ENCODE assay signal across 16 cellular contexts in genomic region chr15:40249477-40250303, GRCh38. TPM values are rescaled to one million over a fixed set of nuclear protein-coding genes. Genes with fewer than 3 reads are reported as not detected.
DNase-seq lines count a peak whose midpoint lies in the region; ATAC-seq and TF ChIP-seq lines count a peak whose summit lies in the region.
"Had no signal": no experiment of that assay in that cellular context is flagged by ENCODE, and none has a peak within 500 bp of the region (broad histone marks: within the 10 kb centered on the region; RNA-seq: fewer than 3 reads in every experiment).

No MANE protein-coding gene starts in this region.

- DNase-seq in GM23248 = peak; percentile 40
- no peak for DNase-seq in RWPE1 (ENCODE audit: low spot score)
- DNase-seq in epithelial cell of esophagus (ENCODE audit: low read depth) = peak; percentile 71
- peak; percentile 35 for DNase-seq in myocyte (ENCODE audit: low read depth)
- DNase-seq in effector CD4-positive, alpha-beta T cell = no peak
- no peak for DNase-seq in stimulated activated naive CD8-positive, alpha-beta T cell treated with anti-CD3 and anti-CD28 coated beads, Interleukin-15, Interleukin-2, amounts not matched to agents 100 U/mL and 50 U/mL, for 24 hours
- DNase-seq: activated naive CD8-positive, alpha-beta T cell treated with anti-CD3 and anti-CD28 coated beads for 36 hours; gastrocnemius medialis; Karpas-422; NCI-H2107 had no signal

- H3K36me3 ChIP-seq in GM23248 (ENCODE audit: low read depth) = no peaks in the 10 kb centered on the region
- H3K36me3 ChIP-seq: BLaER1 treated with 17β-estradiol and CSF1 and Interleukin-3, amounts not matched to agents 10 nM and 100 nM; gastrocnemius medialis; sigmoid colon had no signal

- peaks cover 15% of the 10 kb centered on the region; the same call in 1 of the 2 replicates for H3F3A ChIP-seq in GM23248 (ENCODE audit: insufficient read depth)

- peaks cover 35% of the 10 kb centered on the region for H3K27me3 ChIP-seq in GM23248 (replicated peaks; ENCODE audit: insufficient read depth)
- H3K27me3 ChIP-seq: gastrocnemius medialis had no signal

- H3K4me2 ChIP-seq in GM23248 (ENCODE audit: unreplicated experiment) = no peak overlapping the region
- H3K4me2 ChIP-seq: BLaER1 treated with 17β-estradiol and CSF1 and Interleukin-3, amounts not matched to agents 10 nM and 100 nM had no signal

- no peak overlapping the region for H2AFZ ChIP-seq in GM23248

- POLR2A ChIA-PET in RWPE1 (lab: Yijun Ruan, JAX; ENCODE audit: low non-redundant PET) = no interaction called here

- no peak overlapping the region for H3K9ac ChIP-seq in GM23248
- H3K9ac ChIP-seq: BLaER1 treated with 17β-estradiol and CSF1 and Interleukin-3, amounts not matched to agents 10 nM and 100 nM had no signal

- no peak for TF ChIP-seq CTCF in RWPE1 (conservative IDR thresholded peaks at IDR 0.05; ENCODE audit: low read depth)
- no peak for TF ChIP-seq CTCF in epithelial cell of esophagus (IDR thresholded peaks at IDR 0.05; ENCODE audit: insufficient read depth, low read depth, low read length, missing control alignments)

- ATAC-seq in HG02840 (IDR thresholded peaks at IDR 0.05; ENCODE audit: low FRiP score, unreplicated experiment) = no peak
- no peak for ATAC-seq in activated CD4-positive, CD25-positive, alpha-beta regulatory T cell treated with anti-CD3 and anti-CD28 coated beads, Interleukin-2, amount 50 U/mL, for 24 hours
- ATAC-seq in stimulated activated naive CD8-positive, alpha-beta T cell treated with anti-CD3 and anti-CD28 coated beads, Interleukin-15, Interleukin-2, amounts not matched to agents 100 U/mL and 50 U/mL, for 24 hours = no peak
- ATAC-seq: gastrocnemius medialis; naive thymus-derived CD8-positive, alpha-beta T cell had no signal

- H3K9me3 ChIP-seq in GM23248 (ENCODE audit: low read depth) = no peaks in the 10 kb centered on the region
- H3K9me3 ChIP-seq: BLaER1 treated with 17β-estradiol and CSF1 and Interleukin-3, amounts not matched to agents 10 nM and 100 nM; gastrocnemius medialis; sigmoid colon had no signal

- H3K4me3 ChIP-seq in GM23248 (no peak overlapping the region), epithelial cell of esophagus (ENCODE audit: low read length) (no peak overlapping the region)
- H3K4me3 ChIP-seq: BLaER1 treated with 17β-estradiol and CSF1 and Interleukin-3, amounts not matched to agents 10 nM and 100 nM; gastrocnemius medialis; sigmoid colon had no signal

- in situ Hi-C loops in GM23248 (cut with MboI) = no loop called here

- no peaks in the 10 kb centered on the region for H3K4me1 ChIP-seq in GM23248 (ENCODE audit: insufficient read depth)

- H4K20me1 ChIP-seq in GM23248 (ENCODE audit: insufficient read depth) = no peaks in the 10 kb centered on the region

- H3K9me2 ChIP-seq in GM23248 (ENCODE audit: insufficient read depth) = no peaks in the 10 kb centered on the region

- CTCF ChIA-PET in RWPE1 (lab: Yijun Ruan, JAX) = interaction anchor here (0.6 to 0.9 kb wide), 3 partner anchors 8 to 24 kb away, joined by 3 to 5 read pairs (median 4); no protein-coding TSS in a partner anchor

- no peaks in the 10 kb centered on the region for H3K79me2 ChIP-seq in GM23248 (ENCODE audit: insufficient read depth)

- WGBS in GM23248 (ENCODE audit: low coverage in 1 of 2, low lambda C conversion rate in 2 of 2, missing lambda C conversion rate in 2 of 2), 2 experiments = 46 to 55% methylated on average over 11 of the region's 11 CpGs

- no peak overlapping the region for H3K27ac ChIP-seq in GM23248
- H3K27ac ChIP-seq in RWPE1 = peak overlapping the region; percentile 84
- H3K27ac ChIP-seq: BLaER1 treated with 17β-estradiol and CSF1 and Interleukin-3, amounts not matched to agents 10 nM and 100 nM; gastrocnemius medialis; sigmoid colon had no signal

RNA-seq across cellular contexts. Expression of gene PAK6, which starts 10.8 kb away (rescaled TPM):
- not detected in 2 replicates for total RNA-seq in GM23248 (2014; rRNA removed; shearing (Covaris generic))
- not detected in 2 replicates for polyA plus RNA-seq in GM23248 (2016; fragmentation: Nextera tagmentation; extraction: Ambion mirVana)
- total RNA-seq in myocyte = 0.21 and 0.48 TPM in 2 replicates
- 0.16 TPM for polyA plus RNA-seq in myocyte (2012)
- total RNA-seq: naive thymus-derived CD8-positive, alpha-beta T cell had no signal

RNA-seq across cellular contexts. Expression of gene ANKRD63, which starts 33.2 kb away (rescaled TPM):
- not detected in 2 replicates for total RNA-seq in GM23248 (2014; rRNA removed; shearing (Covaris generic))
- not detected in 2 replicates for polyA plus RNA-seq in GM23248 (2016; fragmentation: Nextera tagmentation; extraction: Ambion mirVana)
- 0.42 TPM in 1 of 2 replicates, not detected in the other for total RNA-seq in myocyte
- polyA plus RNA-seq in myocyte (2012) = not detected
- total RNA-seq: activated naive CD8-positive, alpha-beta T cell treated with anti-CD3 and anti-CD28 coated beads for 36 hours; gastrocnemius medialis; OCI-LY7 had no signal
- polyA plus RNA-seq: sigmoid colon had no signal

RNA-seq across cellular contexts. Expression of gene PLCB2, which starts 58.0 kb away (rescaled TPM):
- 0.54 and 0.76 TPM in 2 replicates for total RNA-seq in GM23248 (2014; rRNA removed; shearing (Covaris generic))
- 1.1 TPM in 2 replicates for polyA plus RNA-seq in GM23248 (2016; fragmentation: Nextera tagmentation; extraction: Ambion mirVana)
- total RNA-seq in myocyte = 0.99 and 1.4 TPM in 2 replicates
- 0.35 TPM for polyA plus RNA-seq in myocyte (2012)

Comparison
In these comparisons a context has a peak if more than half of its experiments do, and no peak if none do; other contexts are left out.
1. DNase-seq: peak in GM23248 (single experiment), epithelial cell of esophagus (single experiment) and myocyte (single experiment); none in RWPE1 (single experiment), effector CD4-positive, alpha-beta T cell (single experiment) and stimulated activated naive CD8-positive, alpha-beta T cell treated with anti-CD3 and anti-CD28 coated beads, Interleukin-15, Interleukin-2, amounts not matched to agents 100 U/mL and 50 U/mL, for 24 hours (single experiment).